10 cellular contexts compared by ENCODE assay signal in genomic region chr2:156396126-156396525, GRCh38.
DNase-seq lines count a peak whose midpoint lies in the region; ATAC-seq and TF ChIP-seq lines count a peak whose summit lies in the region.
"Had no signal": no experiment of that assay in that cellular context is flagged by ENCODE, and none has a peak within 500 bp of the region (broad histone marks: within the 10 kb centered on the region; RNA-seq: fewer than 3 reads in every experiment).

No MANE protein-coding gene starts in this region.

- peak; percentile 20 for ATAC-seq in GM21381 (IDR thresholded peaks at IDR 0.05; ENCODE audit: unreplicated experiment)
- peak; percentile 30 for ATAC-seq in HG03108 (IDR thresholded peaks at IDR 0.05; ENCODE audit: unreplicated experiment)

- in situ Hi-C loops in GM13976 (cut with MboI; ENCODE audit: low sequenced_read_pairs, unreplicated experiment): no loop called here

- no peak for TF ChIP-seq CTCF in GM13976 (IDR thresholded peaks at IDR 0.05; ENCODE audit: borderline replicate concordance, control extremely low read depth, extremely low read depth, insufficient read depth, missing control alignments)

- DNase-seq in GM13976 (ENCODE audit: low spot score): peak; percentile 43
- peak; percentile 55 for DNase-seq in OCI-M1 (lab: John Stamatoyannopoulos, UW)
- DNase-seq in activated naive CD4-positive, alpha-beta T cell treated with Interleukin-2 at 50 U/mL for 16 hours: no peak
- no peak for DNase-seq in 8988T
- DNase-seq in NCI-H1105 treated with DMSO at 0.1 percent for 48 hours (lab: John Stamatoyannopoulos, UW): no peak
- no peak for DNase-seq in LoVo (ENCODE audit: low spot score)
- DNase-seq: BE2C, brain microvascular endothelial cell had no signal

Comparison
In these comparisons a context has a peak if more than half of its experiments do, and no peak if none do; other contexts are left out.
1. DNase-seq: peak in GM13976 (single experiment) and OCI-M1 (single experiment); none in activated naive CD4-positive, alpha-beta T cell treated with Interleukin-2 at 50 U/mL for 16 hours (single experiment), 8988T (single experiment), NCI-H1105 treated with DMSO at 0.1 percent for 48 hours (single experiment) and LoVo (single experiment).